6 cellular contexts compared by ENCODE assay signal in the genomic region with DNA sequence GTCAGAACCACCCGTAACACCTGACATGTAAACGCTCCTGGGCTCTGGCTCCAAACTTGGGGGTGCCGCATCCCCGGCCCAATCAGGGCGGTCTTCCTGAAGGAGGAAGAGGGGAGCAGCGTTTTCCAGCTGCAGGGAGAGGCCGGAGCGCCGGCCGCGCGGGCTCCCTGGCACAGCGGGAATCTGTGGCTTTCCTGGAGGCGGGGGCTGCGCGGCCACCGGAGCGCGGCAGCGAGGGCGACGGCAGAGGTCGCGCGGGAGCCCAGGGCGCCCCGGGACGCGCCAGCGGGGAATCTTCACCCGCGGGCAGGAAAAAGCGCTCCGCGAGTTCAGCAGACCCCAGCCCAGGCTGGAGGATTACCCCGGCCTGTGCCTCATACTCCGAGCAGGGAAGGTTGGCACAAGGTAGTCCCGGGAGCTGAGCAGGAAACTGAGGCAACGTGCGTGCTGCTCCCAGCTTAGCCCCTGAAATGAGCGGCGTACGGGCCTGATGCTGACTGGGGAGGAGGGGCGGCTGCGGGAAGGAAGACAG. TPM values are rescaled to one million over a fixed set of nuclear protein-coding genes. Genes with fewer than 3 reads are reported as not detected.
DNase-seq lines count a peak whose midpoint lies in the region; ATAC-seq and TF ChIP-seq lines count a peak whose summit lies in the region.

No MANE protein-coding gene starts in this region.

- peaks cover 0 to 2% of the 10 kb centered on the region in 2 donors for H3K9me3 ChIP-seq in lung (ENCODE audit: control insufficient read depth in 2 of 2, insufficient read depth in 1 of 2, low read length in 1 of 2)

- WGBS in lung, 2 donors: 0 to 1% methylated on average over 36 to 45 of the region's 45 CpGs

- POLR2A ChIA-PET in activated CD8-positive, alpha-beta T cell treated with anti-CD3 and anti-CD28 coated beads, Interleukin-2, amount 10 ng/mL, durations not matched to agents 7 days and 5 days (lab: Charles Lee): interaction anchor here (0.7 to 1.0 kb wide), 3 partner anchors 16 to 667 kb away, joined by 3 to 4 read pairs (median 3); no protein-coding TSS in a partner anchor

- DNase-seq in DMS53 treated with DMSO at 0.1 percent for 48 hours (lab: John Stamatoyannopoulos, UW; ENCODE audit: unreplicated experiment) (peak; percentile 38), lung (ENCODE audit: low spot score) (no peak), germinal center (ENCODE audit: low spot score) (no peak), NCI-H2081 (lab: John Stamatoyannopoulos, UW) (no peak)
- DNase-seq in activated CD8-positive, alpha-beta T cell treated with anti-CD3 and anti-CD28 coated beads, Interleukin-2, amount 10 ng/mL, durations not matched to agents 7 days and 5 days: no peak

- H3K27ac Mint-ChIP-seq in activated CD8-positive, alpha-beta T cell treated with anti-CD3 and anti-CD28 coated beads, Interleukin-2, amount 10 ng/mL, durations not matched to agents 7 days and 5 days: no peak overlapping the region

- H3K4me1 ChIP-seq in lung (ENCODE audit: control insufficient read depth in 2 of 2, insufficient read depth in 2 of 2, low read length in 2 of 2): peaks cover 0 to 10% of the 10 kb centered on the region in 2 donors

- CTCF ChIA-PET in activated CD8-positive, alpha-beta T cell treated with anti-CD3 and anti-CD28 coated beads, Interleukin-2, amount 10 ng/mL, durations not matched to agents 7 days and 5 days (lab: Charles Lee): interaction anchor here (0.6 to 6.6 kb wide), 21 partner anchors 10 to 188 kb away, joined by 3 to 108 read pairs (median 11); a partner anchor contains a TSS

- no peaks in the 10 kb centered on the region for H3K27me3 ChIP-seq in lung (ENCODE audit: control insufficient read depth, insufficient read depth)

- H3K4me3 Mint-ChIP-seq in activated CD8-positive, alpha-beta T cell treated with anti-CD3 and anti-CD28 coated beads, Interleukin-2, amount 10 ng/mL, durations not matched to agents 7 days and 5 days: peak overlapping the region; percentile 87

- H3K36me3 ChIP-seq in lung (ENCODE audit: control insufficient read depth in 2 of 2, insufficient read depth in 2 of 2, low read length in 2 of 2): peaks cover 2 to 6% of the 10 kb centered on the region in 2 donors

- no peaks in the 10 kb centered on the region for H3K9me3 Mint-ChIP-seq in activated CD8-positive, alpha-beta T cell treated with anti-CD3 and anti-CD28 coated beads, Interleukin-2, amount 10 ng/mL, durations not matched to agents 7 days and 5 days (ENCODE audit: insufficient read depth)

- peaks cover 29% of the 10 kb centered on the region for H3K4me1 Mint-ChIP-seq in activated CD8-positive, alpha-beta T cell treated with anti-CD3 and anti-CD28 coated beads, Interleukin-2, amount 10 ng/mL, durations not matched to agents 7 days and 5 days (ENCODE audit: low read depth)

- peak; percentile 17 for ATAC-seq in HG02642 (IDR thresholded peaks at IDR 0.05; ENCODE audit: poor library complexity, unreplicated experiment)
- ATAC-seq in activated CD8-positive, alpha-beta T cell treated with anti-CD3 and anti-CD28 coated beads, Interleukin-2, amount 10 ng/mL, durations not matched to agents 7 days and 5 days: peak; percentile 34
- peak; percentile 0 for ATAC-seq in lung (ENCODE audit: insufficient read depth, low FRiP score)

- peak overlapping the region; percentile 56 for H3K4me3 ChIP-seq in lung

- TF ChIP-seq CTCF in lung (IDR thresholded peaks at IDR 0.05; ENCODE audit: control extremely low read depth, extremely low read depth): no peak

- peaks cover 1% of the 10 kb centered on the region for H3K36me3 Mint-ChIP-seq in activated CD8-positive, alpha-beta T cell treated with anti-CD3 and anti-CD28 coated beads, Interleukin-2, amount 10 ng/mL, durations not matched to agents 7 days and 5 days (ENCODE audit: low read depth)

- H3K27me3 Mint-ChIP-seq in activated CD8-positive, alpha-beta T cell treated with anti-CD3 and anti-CD28 coated beads, Interleukin-2, amount 10 ng/mL, durations not matched to agents 7 days and 5 days (ENCODE audit: low read depth): peaks cover 31% of the 10 kb centered on the region

- peak overlapping the region; percentile 58 to 72 for H3K27ac ChIP-seq in lung (ENCODE audit: low read depth in 1 of 2, low read length in 1 of 2)

RNA-seq across cellular contexts. Expression of a gene that starts 0.6 kb away (rescaled TPM):
- total RNA-seq in activated CD8-positive, alpha-beta T cell treated with anti-CD3 and anti-CD28 coated beads, Interleukin-2, amount 10 ng/mL, durations not matched to agents 7 days and 5 days: under 1 TPM; 0.50 to 0.55 TPM
- total RNA-seq in lung: 100 to 1,000 TPM; 122 to 142 TPM
- 100 to 1,000 TPM in 1 of 2 donors, 10 to 100 TPM in 1; 77.7 to 139 TPM for polyA plus RNA-seq in lung

RNA-seq across cellular contexts. Expression of a gene that starts 10.6 kb away (rescaled TPM):
- not detected for total RNA-seq in activated CD8-positive, alpha-beta T cell treated with anti-CD3 and anti-CD28 coated beads, Interleukin-2, amount 10 ng/mL, durations not matched to agents 7 days and 5 days
- total RNA-seq in lung: 10 to 100 TPM; 20.9 to 39.8 TPM
- 10 to 100 TPM; 20.2 to 30.4 TPM for polyA plus RNA-seq in lung

RNA-seq across cellular contexts. Expression of a gene that starts 22.9 kb away (rescaled TPM):
- total RNA-seq in activated CD8-positive, alpha-beta T cell treated with anti-CD3 and anti-CD28 coated beads, Interleukin-2, amount 10 ng/mL, durations not matched to agents 7 days and 5 days: 1 to 10 TPM; 5.7 to 6.1 TPM
- total RNA-seq in lung: 100 to 1,000 TPM in 1 of 2 donors, 10 to 100 TPM in 1; 27.2 to 117 TPM
- 100 to 1,000 TPM in 1 of 2 donors, 10 to 100 TPM in 1; 58.5 to 250 TPM for polyA plus RNA-seq in lung

RNA-seq across cellular contexts. Expression of a gene that starts 37.5 kb away (rescaled TPM):
- total RNA-seq in activated CD8-positive, alpha-beta T cell treated with anti-CD3 and anti-CD28 coated beads, Interleukin-2, amount 10 ng/mL, durations not matched to agents 7 days and 5 days: 10 to 100 TPM in 1 of 2 experiments, 1 to 10 TPM in 1; 9.1 to 10.2 TPM
- 10 to 100 TPM; 15.0 to 33.6 TPM for total RNA-seq in lung
- polyA plus RNA-seq in lung: 10 to 100 TPM in 1 of 2 donors, 1 to 10 TPM in 1; 3.9 to 16.4 TPM

Comparison
In these comparisons a context has a peak if more than half of its experiments do, and no peak if none do; other contexts are left out.
1. RNA of a gene that starts 0.6 kb away (total RNA-seq): 122 to 142 TPM in lung; 0.50 to 0.55 TPM in activated CD8-positive, alpha-beta T cell treated with anti-CD3 and anti-CD28 coated beads, Interleukin-2, amount 10 ng/mL, durations not matched to agents 7 days and 5 days; every median in the first group is over 10 times any median in the second.
2. RNA of a gene that starts 10.6 kb away (total RNA-seq): 20.9 to 39.8 TPM in lung; not detected in activated CD8-positive, alpha-beta T cell treated with anti-CD3 and anti-CD28 coated beads, Interleukin-2, amount 10 ng/mL, durations not matched to agents 7 days and 5 days; every median in the first group is over 10 times any median in the second.
3. Peak in every context shown above with its lines, with median percentiles within 50 percentile points of each other: ATAC-seq.